Comparison of ENCODE assay signal across 8 cellular contexts in genomic region chr14:25050494-25051170, GRCh38. TPM values are rescaled to one million over a fixed set of nuclear protein-coding genes. Genes with fewer than 3 reads are reported as not detected.
DNase-seq lines count a peak whose midpoint lies in the region; ATAC-seq and TF ChIP-seq lines count a peak whose summit lies in the region.

No MANE protein-coding gene starts in this region.

- 0 out of 2 replicates have a peak overlapping the region, but pooled peaks have one; percentile 28 for H3K4me3 ChIP-seq in OCI-LY3 (ENCODE audit: low read length)
- peak overlapping the region in 1 of 2 donors; percentile 61 for H3K4me3 ChIP-seq in esophagus (ENCODE audit: low read depth in 1 of 2, low read length in 2 of 2)
- H3K4me3 ChIP-seq in muscle layer of duodenum (ENCODE audit: low read depth in 1 of 2, low read length in 2 of 2), result peak overlapping the region; percentile 73 to 82

- H3K9ac ChIP-seq in OCI-LY3 (ENCODE audit: low read length), result no peak overlapping the region; the same call in 1 of the 2 replicates

- no peaks in the 10 kb centered on the region for H3K79me2 ChIP-seq in OCI-LY3 (ENCODE audit: low read length)

- H3K4me1 ChIP-seq in OCI-LY3 (ENCODE audit: low read length), result peaks cover 53% of the 10 kb centered on the region
- H3K4me1 ChIP-seq in esophagus (ENCODE audit: control insufficient read depth in 2 of 2, insufficient read depth in 2 of 2, low read length in 1 of 2), result peaks cover 0 to 2% of the 10 kb centered on the region in 2 donors
- H3K4me1 ChIP-seq in muscle layer of duodenum (ENCODE audit: control insufficient read depth in 1 of 2, insufficient read depth in 2 of 2, low read length in 2 of 2), result peaks cover 4 to 14% of the 10 kb centered on the region in 2 donors

- ATAC-seq in GM19463 (IDR thresholded peaks at IDR 0.05; ENCODE audit: unreplicated experiment), result peak; percentile 17
- ATAC-seq in GM18861 (IDR thresholded peaks at IDR 0.05; ENCODE audit: unreplicated experiment), result no peak

- no peaks in the 10 kb centered on the region for H3K36me3 ChIP-seq in OCI-LY3 (replicated peaks; ENCODE audit: low read depth, low read length)
- H3K36me3 ChIP-seq in esophagus (ENCODE audit: control insufficient read depth in 2 of 2, insufficient read depth in 2 of 2, low read length in 1 of 2), result no peaks in the 10 kb centered on the region
- no peaks in the 10 kb centered on the region for H3K36me3 ChIP-seq in muscle layer of duodenum (ENCODE audit: control insufficient read depth in 1 of 2, insufficient read depth in 2 of 2, low read length in 2 of 2)

- no peaks in the 10 kb centered on the region for H4K20me1 ChIP-seq in OCI-LY3 (ENCODE audit: insufficient read depth, low read length)

- H3K9me3 ChIP-seq in OCI-LY3 (ENCODE audit: insufficient read depth, low read length) (no peaks in the 10 kb centered on the region), esophagus (ENCODE audit: control insufficient read depth in 2 of 2, insufficient read depth in 1 of 2, low read depth in 1 of 2, low read length in 1 of 2) (no peaks in the 10 kb centered on the region), muscle layer of duodenum (ENCODE audit: control insufficient read depth in 1 of 2, low read length in 2 of 2) (no peaks in the 10 kb centered on the region)

- no peak for DNase-seq in activated effector memory CD4-positive, alpha-beta T cell treated with Interleukin-2 at 50 U/mL for 16 hours
- no peak for DNase-seq in germinal center (ENCODE audit: low spot score)
- DNase-seq in NCI-H146 (lab: John Stamatoyannopoulos, UW), result no peak

- TF ChIP-seq CTCF in OCI-LY3 (IDR thresholded peaks at IDR 0.05; ENCODE audit: low read depth, low read length), result no peak

- no peaks in the 10 kb centered on the region for H3K27me3 ChIP-seq in OCI-LY3 (ENCODE audit: low read depth, low read length)
- H3K27me3 ChIP-seq in esophagus (ENCODE audit: control insufficient read depth in 1 of 2, insufficient read depth in 2 of 2, low read length in 2 of 2), result peaks cover 0 to 3% of the 10 kb centered on the region in 2 donors
- no peaks in the 10 kb centered on the region for H3K27me3 ChIP-seq in muscle layer of duodenum (ENCODE audit: low read depth, low read length)

- H2AFZ ChIP-seq in OCI-LY3 (ENCODE audit: low read depth, low read length), result no peak overlapping the region

- WGBS in esophagus, 2 donors, result 11 to 19% methylated on average over 18 of the region's 18 CpGs

- peak overlapping the region; percentile 59 for H3K27ac ChIP-seq in OCI-LY3 (ENCODE audit: low read length)
- peak overlapping the region; percentile 55 to 56 for H3K27ac ChIP-seq in esophagus (ENCODE audit: low read depth in 2 of 2, low read length in 1 of 2)
- peak overlapping the region; percentile 50 for H3K27ac ChIP-seq in muscle layer of duodenum (ENCODE audit: low read length)

- H3K4me2 ChIP-seq in OCI-LY3 (ENCODE audit: low read length), result peak overlapping the region; percentile 46

RNA-seq across cellular contexts. Expression of gene STXBP6, which starts 0.7 kb away (rescaled TPM):
- polyA plus RNA-seq in esophagus, result 1 to 10 TPM; 1.9 to 2.2 TPM
